In the genomic region with DNA sequence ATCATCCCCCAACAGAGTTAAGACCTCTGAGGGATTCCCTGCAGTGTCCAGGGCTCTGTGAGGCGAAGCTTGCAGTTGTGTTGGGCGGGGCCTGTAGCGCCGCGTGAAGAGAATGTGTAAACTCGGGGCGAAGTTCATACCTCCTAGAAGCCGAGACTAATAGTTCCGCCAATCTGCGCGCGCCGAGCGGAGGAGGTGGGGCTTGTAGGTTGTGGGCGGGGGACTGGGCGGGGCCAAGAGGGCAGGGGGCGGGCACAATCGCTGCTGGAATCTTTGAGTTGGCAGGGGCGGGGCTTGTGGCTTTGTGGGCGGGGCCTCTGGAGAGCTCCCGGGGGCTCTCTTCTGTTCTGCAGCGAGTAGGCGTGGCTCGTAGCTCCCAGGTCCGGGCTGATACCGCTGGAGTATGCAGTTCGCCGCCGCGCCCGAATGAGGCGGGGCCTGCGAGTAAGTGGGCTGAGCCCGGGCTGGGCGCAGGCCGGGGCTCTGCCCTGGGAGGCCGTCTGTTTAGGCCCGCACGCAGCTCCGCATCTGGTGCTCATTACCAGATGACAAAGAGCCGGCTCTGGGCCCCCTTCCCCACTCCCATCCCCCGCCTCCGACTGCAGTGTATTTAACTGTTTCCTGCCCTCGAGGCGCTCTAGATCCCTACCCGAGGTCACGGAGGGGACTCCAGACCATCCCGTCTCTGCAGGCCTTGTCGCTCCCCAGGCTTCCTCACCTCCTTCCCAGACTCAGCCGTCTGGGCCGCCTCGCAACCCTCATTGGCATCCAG, we compare ENCODE assay signal across 1 cellular context.
TF ChIP-seq lines count a peak whose summit lies in the region.

No MANE protein-coding gene starts in this region.

TF ChIP-seq in K562, 482 proteins besides CTCF, POLR2A, EP300 and RAD21 (continued from another document and continues in another):
- TF ChIP-seq, protein P1, sequence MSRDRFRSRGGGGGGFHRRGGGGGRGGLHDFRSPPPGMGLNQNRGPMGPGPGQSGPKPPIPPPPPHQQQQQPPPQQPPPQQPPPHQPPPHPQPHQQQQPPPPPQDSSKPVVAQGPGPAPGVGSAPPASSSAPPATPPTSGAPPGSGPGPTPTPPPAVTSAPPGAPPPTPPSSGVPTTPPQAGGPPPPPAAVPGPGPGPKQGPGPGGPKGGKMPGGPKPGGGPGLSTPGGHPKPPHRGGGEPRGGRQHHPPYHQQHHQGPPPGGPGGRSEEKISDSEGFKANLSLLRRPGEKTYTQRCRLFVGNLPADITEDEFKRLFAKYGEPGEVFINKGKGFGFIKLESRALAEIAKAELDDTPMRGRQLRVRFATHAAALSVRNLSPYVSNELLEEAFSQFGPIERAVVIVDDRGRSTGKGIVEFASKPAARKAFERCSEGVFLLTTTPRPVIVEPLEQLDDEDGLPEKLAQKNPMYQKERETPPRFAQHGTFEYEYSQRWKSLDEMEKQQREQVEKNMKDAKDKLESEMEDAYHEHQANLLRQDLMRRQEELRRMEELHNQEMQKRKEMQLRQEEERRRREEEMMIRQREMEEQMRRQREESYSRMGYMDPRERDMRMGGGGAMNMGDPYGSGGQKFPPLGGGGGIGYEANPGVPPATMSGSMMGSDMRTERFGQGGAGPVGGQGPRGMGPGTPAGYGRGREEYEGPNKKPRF (IDR thresholded peaks at IDR 0.05; ENCODE audit: low read depth, low read length), result no peak
- TF ChIP-seq ZBTB1 (CRISPR knock-in tag; IDR thresholded peaks at IDR 0.05; ENCODE audit: borderline replicate concordance, low read depth), result no peak
- TF ChIP-seq SMARCE1 (IDR thresholded peaks at IDR 0.05), result no peak
- TF ChIP-seq RBM22 (IDR thresholded peaks at IDR 0.05; ENCODE audit: low read depth, low read length, poor library complexity, severe bottlenecking), result no peak
- peak; percentile 67 for TF ChIP-seq POLR2G (IDR thresholded peaks at IDR 0.05; ENCODE audit: low read depth, low read length)
- no peak for TF ChIP-seq MECOM (CRISPR knock-in tag; IDR thresholded peaks at IDR 0.05)
- TF ChIP-seq, protein P2, sequence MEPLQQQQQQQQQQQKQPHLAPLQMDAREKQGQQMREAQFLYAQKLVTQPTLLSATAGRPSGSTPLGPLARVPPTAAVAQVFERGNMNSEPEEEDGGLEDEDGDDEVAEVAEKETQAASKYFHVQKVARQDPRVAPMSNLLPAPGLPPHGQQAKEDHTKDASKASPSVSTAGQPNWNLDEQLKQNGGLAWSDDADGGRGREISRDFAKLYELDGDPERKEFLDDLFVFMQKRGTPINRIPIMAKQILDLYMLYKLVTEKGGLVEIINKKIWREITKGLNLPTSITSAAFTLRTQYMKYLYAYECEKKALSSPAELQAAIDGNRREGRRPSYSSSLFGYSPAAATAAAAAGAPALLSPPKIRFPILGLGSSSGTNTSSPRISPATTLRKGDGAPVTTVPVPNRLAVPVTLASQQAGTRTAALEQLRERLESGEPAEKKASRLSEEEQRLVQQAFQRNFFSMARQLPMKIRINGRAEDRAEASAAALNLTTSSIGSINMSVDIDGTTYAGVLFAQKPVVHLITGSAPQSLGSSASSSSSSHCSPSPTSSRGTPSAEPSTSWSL (CRISPR knock-in tag; IDR thresholded peaks at IDR 0.05; ENCODE audit: borderline replicate concordance), result no peak
- TF ChIP-seq, protein P3, sequence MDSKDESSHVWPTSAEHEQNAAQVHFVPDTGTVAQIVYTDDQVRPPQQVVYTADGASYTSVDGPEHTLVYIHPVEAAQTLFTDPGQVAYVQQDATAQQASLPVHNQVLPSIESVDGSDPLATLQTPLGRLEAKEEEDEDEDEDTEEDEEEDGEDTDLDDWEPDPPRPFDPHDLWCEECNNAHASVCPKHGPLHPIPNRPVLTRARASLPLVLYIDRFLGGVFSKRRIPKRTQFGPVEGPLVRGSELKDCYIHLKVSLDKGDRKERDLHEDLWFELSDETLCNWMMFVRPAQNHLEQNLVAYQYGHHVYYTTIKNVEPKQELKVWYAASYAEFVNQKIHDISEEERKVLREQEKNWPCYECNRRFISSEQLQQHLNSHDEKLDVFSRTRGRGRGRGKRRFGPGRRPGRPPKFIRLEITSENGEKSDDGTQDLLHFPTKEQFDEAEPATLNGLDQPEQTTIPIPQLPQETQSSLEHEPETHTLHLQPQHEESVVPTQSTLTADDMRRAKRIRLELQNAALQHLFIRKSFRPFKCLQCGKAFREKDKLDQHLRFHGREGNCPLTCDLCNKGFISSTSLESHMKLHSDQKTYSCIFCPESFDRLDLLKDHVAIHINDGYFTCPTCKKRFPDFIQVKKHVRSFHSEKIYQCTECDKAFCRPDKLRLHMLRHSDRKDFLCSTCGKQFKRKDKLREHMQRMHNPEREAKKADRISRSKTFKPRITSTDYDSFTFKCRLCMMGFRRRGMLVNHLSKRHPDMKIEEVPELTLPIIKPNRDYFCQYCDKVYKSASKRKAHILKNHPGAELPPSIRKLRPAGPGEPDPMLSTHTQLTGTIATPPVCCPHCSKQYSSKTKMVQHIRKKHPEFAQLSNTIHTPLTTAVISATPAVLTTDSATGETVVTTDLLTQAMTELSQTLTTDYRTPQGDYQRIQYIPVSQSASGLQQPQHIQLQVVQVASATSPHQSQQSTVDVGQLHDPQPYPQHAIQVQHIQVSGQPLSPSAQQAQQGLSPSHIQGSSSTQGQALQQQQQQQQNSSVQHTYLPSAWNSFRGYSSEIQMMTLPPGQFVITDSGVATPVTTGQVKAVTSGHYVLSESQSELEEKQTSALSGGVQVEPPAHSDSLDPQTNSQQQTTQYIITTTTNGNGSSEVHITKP (IDR thresholded peaks at IDR 0.05; ENCODE audit: partially characterized antibody), result peak; percentile 95
- TF ChIP-seq ZNF75A (CRISPR knock-in tag; IDR thresholded peaks at IDR 0.05), result no peak
- TF ChIP-seq, protein P4, sequence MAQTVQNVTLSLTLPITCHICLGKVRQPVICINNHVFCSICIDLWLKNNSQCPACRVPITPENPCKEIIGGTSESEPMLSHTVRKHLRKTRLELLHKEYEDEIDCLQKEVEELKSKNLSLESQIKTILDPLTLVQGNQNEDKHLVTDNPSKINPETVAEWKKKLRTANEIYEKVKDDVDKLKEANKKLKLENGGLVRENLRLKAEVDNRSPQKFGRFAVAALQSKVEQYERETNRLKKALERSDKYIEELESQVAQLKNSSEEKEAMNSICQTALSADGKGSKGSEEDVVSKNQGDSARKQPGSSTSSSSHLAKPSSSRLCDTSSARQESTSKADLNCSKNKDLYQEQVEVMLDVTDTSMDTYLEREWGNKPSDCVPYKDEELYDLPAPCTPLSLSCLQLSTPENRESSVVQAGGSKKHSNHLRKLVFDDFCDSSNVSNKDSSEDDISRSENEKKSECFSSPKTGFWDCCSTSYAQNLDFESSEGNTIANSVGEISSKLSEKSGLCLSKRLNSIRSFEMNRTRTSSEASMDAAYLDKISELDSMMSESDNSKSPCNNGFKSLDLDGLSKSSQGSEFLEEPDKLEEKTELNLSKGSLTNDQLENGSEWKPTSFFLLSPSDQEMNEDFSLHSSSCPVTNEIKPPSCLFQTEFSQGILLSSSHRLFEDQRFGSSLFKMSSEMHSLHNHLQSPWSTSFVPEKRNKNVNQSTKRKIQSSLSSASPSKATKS (CRISPR knock-in tag; IDR thresholded peaks at IDR 0.05), result no peak
- TF ChIP-seq, protein P5, sequence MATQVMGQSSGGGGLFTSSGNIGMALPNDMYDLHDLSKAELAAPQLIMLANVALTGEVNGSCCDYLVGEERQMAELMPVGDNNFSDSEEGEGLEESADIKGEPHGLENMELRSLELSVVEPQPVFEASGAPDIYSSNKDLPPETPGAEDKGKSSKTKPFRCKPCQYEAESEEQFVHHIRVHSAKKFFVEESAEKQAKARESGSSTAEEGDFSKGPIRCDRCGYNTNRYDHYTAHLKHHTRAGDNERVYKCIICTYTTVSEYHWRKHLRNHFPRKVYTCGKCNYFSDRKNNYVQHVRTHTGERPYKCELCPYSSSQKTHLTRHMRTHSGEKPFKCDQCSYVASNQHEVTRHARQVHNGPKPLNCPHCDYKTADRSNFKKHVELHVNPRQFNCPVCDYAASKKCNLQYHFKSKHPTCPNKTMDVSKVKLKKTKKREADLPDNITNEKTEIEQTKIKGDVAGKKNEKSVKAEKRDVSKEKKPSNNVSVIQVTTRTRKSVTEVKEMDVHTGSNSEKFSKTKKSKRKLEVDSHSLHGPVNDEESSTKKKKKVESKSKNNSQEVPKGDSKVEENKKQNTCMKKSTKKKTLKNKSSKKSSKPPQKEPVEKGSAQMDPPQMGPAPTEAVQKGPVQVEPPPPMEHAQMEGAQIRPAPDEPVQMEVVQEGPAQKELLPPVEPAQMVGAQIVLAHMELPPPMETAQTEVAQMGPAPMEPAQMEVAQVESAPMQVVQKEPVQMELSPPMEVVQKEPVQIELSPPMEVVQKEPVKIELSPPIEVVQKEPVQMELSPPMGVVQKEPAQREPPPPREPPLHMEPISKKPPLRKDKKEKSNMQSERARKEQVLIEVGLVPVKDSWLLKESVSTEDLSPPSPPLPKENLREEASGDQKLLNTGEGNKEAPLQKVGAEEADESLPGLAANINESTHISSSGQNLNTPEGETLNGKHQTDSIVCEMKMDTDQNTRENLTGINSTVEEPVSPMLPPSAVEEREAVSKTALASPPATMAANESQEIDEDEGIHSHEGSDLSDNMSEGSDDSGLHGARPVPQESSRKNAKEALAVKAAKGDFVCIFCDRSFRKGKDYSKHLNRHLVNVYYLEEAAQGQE (CRISPR knock-in tag; IDR thresholded peaks at IDR 0.05; ENCODE audit: low read depth), result no peak
- no peak for TF ChIP-seq THRAP3 (IDR thresholded peaks at IDR 0.05; ENCODE audit: borderline replicate concordance)
- TF ChIP-seq SMAD4 (CRISPR knock-in tag; conservative IDR thresholded peaks at IDR 0.05), result no peak
- TF ChIP-seq, protein P6, sequence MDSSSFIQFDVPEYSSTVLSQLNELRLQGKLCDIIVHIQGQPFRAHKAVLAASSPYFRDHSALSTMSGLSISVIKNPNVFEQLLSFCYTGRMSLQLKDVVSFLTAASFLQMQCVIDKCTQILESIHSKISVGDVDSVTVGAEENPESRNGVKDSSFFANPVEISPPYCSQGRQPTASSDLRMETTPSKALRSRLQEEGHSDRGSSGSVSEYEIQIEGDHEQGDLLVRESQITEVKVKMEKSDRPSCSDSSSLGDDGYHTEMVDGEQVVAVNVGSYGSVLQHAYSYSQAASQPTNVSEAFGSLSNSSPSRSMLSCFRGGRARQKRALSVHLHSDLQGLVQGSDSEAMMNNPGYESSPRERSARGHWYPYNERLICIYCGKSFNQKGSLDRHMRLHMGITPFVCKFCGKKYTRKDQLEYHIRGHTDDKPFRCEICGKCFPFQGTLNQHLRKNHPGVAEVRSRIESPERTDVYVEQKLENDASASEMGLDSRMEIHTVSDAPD (CRISPR knock-in tag; IDR thresholded peaks at IDR 0.05), result no peak
- TF ChIP-seq, protein P7, sequence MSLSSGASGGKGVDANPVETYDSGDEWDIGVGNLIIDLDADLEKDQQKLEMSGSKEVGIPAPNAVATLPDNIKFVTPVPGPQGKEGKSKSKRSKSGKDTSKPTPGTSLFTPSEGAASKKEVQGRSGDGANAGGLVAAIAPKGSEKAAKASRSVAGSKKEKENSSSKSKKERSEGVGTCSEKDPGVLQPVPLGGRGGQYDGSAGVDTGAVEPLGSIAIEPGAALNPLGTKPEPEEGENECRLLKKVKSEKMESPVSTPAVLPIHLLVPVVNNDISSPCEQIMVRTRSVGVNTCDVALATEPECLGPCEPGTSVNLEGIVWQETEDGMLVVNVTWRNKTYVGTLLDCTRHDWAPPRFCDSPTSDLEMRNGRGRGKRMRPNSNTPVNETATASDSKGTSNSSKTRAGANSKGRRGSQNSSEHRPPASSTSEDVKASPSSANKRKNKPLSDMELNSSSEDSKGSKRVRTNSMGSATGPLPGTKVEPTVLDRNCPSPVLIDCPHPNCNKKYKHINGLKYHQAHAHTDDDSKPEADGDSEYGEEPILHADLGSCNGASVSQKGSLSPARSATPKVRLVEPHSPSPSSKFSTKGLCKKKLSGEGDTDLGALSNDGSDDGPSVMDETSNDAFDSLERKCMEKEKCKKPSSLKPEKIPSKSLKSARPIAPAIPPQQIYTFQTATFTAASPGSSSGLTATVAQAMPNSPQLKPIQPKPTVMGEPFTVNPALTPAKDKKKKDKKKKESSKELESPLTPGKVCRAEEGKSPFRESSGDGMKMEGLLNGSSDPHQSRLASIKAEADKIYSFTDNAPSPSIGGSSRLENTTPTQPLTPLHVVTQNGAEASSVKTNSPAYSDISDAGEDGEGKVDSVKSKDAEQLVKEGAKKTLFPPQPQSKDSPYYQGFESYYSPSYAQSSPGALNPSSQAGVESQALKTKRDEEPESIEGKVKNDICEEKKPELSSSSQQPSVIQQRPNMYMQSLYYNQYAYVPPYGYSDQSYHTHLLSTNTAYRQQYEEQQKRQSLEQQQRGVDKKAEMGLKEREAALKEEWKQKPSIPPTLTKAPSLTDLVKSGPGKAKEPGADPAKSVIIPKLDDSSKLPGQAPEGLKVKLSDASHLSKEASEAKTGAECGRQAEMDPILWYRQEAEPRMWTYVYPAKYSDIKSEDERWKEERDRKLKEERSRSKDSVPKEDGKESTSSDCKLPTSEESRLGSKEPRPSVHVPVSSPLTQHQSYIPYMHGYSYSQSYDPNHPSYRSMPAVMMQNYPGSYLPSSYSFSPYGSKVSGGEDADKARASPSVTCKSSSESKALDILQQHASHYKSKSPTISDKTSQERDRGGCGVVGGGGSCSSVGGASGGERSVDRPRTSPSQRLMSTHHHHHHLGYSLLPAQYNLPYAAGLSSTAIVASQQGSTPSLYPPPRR (CRISPR knock-in tag; IDR thresholded peaks at IDR 0.05; ENCODE audit: borderline replicate concordance), result no peak
- TF ChIP-seq MAFF (IDR thresholded peaks at IDR 0.05; ENCODE audit: low read length), result no peak
- TF ChIP-seq EWSR1 (IDR thresholded peaks at IDR 0.05; ENCODE audit: borderline replicate concordance, low read depth, partially characterized antibody), result no peak
- TF ChIP-seq, protein P8, sequence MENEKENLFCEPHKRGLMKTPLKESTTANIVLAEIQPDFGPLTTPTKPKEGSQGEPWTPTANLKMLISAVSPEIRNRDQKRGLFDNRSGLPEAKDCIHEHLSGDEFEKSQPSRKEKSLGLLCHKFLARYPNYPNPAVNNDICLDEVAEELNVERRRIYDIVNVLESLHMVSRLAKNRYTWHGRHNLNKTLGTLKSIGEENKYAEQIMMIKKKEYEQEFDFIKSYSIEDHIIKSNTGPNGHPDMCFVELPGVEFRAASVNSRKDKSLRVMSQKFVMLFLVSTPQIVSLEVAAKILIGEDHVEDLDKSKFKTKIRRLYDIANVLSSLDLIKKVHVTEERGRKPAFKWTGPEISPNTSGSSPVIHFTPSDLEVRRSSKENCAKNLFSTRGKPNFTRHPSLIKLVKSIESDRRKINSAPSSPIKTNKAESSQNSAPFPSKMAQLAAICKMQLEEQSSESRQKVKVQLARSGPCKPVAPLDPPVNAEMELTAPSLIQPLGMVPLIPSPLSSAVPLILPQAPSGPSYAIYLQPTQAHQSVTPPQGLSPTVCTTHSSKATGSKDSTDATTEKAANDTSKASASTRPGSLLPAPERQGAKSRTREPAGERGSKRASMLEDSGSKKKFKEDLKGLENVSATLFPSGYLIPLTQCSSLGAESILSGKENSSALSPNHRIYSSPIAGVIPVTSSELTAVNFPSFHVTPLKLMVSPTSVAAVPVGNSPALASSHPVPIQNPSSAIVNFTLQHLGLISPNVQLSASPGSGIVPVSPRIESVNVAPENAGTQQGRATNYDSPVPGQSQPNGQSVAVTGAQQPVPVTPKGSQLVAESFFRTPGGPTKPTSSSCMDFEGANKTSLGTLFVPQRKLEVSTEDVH (IDR thresholded peaks at IDR 0.05; ENCODE audit: low read depth, partially characterized antibody), result no peak
- TF ChIP-seq, protein P9, sequence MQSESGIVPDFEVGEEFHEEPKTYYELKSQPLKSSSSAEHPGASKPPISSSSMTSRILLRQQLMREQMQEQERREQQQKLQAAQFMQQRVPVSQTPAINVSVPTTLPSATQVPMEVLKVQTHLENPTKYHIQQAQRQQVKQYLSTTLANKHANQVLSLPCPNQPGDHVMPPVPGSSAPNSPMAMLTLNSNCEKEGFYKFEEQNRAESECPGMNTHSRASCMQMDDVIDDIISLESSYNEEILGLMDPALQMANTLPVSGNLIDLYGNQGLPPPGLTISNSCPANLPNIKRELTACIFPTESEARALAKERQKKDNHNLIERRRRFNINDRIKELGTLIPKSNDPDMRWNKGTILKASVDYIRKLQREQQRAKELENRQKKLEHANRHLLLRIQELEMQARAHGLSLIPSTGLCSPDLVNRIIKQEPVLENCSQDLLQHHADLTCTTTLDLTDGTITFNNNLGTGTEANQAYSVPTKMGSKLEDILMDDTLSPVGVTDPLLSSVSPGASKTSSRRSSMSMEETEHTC (IDR thresholded peaks at IDR 0.05), result no peak
- no peak for TF ChIP-seq HSF4 (CRISPR knock-in tag; IDR thresholded peaks at IDR 0.05; ENCODE audit: borderline replicate concordance)
